ENCODE assay signal across 1 cellular context in genomic region chr16:89898201-89898967, GRCh38.
TF ChIP-seq lines count a peak whose summit lies in the region.

No MANE protein-coding gene starts in this region.

TF ChIP-seq in GM23338, 12 proteins besides CTCF, POLR2A, EP300 and RAD21 (continued from another document):
- no peak for TF ChIP-seq ZNF462 (CRISPR knock-in tag; IDR thresholded peaks at IDR 0.05)
- TF ChIP-seq, protein P1, sequence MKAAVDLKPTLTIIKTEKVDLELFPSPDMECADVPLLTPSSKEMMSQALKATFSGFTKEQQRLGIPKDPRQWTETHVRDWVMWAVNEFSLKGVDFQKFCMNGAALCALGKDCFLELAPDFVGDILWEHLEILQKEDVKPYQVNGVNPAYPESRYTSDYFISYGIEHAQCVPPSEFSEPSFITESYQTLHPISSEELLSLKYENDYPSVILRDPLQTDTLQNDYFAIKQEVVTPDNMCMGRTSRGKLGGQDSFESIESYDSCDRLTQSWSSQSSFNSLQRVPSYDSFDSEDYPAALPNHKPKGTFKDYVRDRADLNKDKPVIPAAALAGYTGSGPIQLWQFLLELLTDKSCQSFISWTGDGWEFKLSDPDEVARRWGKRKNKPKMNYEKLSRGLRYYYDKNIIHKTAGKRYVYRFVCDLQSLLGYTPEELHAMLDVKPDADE (IDR thresholded peaks at IDR 0.05) = no peak
- TF ChIP-seq EZH2 (IDR thresholded peaks at IDR 0.05; ENCODE audit: low read depth, unreplicated experiment) = no peak
- TF ChIP-seq ZNF331 (CRISPR knock-in tag; IDR thresholded peaks at IDR 0.05; ENCODE audit: low read depth) = no peak
- no peak for TF ChIP-seq STAT1 (IDR thresholded peaks at IDR 0.05; ENCODE audit: unreplicated experiment)
- no peak for TF ChIP-seq CREB1 (CRISPR knock-in tag; IDR thresholded peaks at IDR 0.05; ENCODE audit: low read depth)
- TF ChIP-seq, protein P2, sequence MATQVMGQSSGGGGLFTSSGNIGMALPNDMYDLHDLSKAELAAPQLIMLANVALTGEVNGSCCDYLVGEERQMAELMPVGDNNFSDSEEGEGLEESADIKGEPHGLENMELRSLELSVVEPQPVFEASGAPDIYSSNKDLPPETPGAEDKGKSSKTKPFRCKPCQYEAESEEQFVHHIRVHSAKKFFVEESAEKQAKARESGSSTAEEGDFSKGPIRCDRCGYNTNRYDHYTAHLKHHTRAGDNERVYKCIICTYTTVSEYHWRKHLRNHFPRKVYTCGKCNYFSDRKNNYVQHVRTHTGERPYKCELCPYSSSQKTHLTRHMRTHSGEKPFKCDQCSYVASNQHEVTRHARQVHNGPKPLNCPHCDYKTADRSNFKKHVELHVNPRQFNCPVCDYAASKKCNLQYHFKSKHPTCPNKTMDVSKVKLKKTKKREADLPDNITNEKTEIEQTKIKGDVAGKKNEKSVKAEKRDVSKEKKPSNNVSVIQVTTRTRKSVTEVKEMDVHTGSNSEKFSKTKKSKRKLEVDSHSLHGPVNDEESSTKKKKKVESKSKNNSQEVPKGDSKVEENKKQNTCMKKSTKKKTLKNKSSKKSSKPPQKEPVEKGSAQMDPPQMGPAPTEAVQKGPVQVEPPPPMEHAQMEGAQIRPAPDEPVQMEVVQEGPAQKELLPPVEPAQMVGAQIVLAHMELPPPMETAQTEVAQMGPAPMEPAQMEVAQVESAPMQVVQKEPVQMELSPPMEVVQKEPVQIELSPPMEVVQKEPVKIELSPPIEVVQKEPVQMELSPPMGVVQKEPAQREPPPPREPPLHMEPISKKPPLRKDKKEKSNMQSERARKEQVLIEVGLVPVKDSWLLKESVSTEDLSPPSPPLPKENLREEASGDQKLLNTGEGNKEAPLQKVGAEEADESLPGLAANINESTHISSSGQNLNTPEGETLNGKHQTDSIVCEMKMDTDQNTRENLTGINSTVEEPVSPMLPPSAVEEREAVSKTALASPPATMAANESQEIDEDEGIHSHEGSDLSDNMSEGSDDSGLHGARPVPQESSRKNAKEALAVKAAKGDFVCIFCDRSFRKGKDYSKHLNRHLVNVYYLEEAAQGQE (IDR thresholded peaks at IDR 0.05; ENCODE audit: unreplicated experiment) = no peak
- no peak for TF ChIP-seq ZNF114 (CRISPR knock-in tag; IDR thresholded peaks at IDR 0.05)
- TF ChIP-seq POLR2AphosphoS5 (IDR thresholded peaks at IDR 0.05; ENCODE audit: low read depth) = no peak
